ENCODE assay signal across 16 cellular contexts in genomic region chr5:53426517-53426839, GRCh38. TPM values are rescaled to one million over a fixed set of nuclear protein-coding genes. Genes with fewer than 3 reads are reported as not detected.
"Had no signal": no experiment of that assay in that cellular context is flagged by ENCODE, and none has a peak within 500 bp of the region (broad histone marks: within the 10 kb centered on the region; RNA-seq: fewer than 3 reads in every experiment).

No MANE protein-coding gene starts in this region.

- H3K27ac Mint-ChIP-seq: activated naive CD4-positive, alpha-beta T cell treated with anti-CD3 and anti-CD28 coated beads, Interleukin-2, amount 50 U/mL, for 72 hours; dendritic cell treated with granulocyte-macrophage colony-stimulating factor and Interleukin-4, amounts not matched to agents 40 ng/mL and 50 ng/mL, for 4 days; stimulated activated naive CD8-positive, alpha-beta T cell treated with anti-CD3 and anti-CD28 coated beads, Interleukin-15, Interleukin-2, amounts not matched to agents 100 ng/mL and 50 ng/mL, for 24 hours had no signal

- H3K4me3 Mint-ChIP-seq: dendritic cell treated with granulocyte-macrophage colony-stimulating factor and Interleukin-4, amounts not matched to agents 40 ng/mL and 50 ng/mL, for 4 days; stimulated activated naive CD8-positive, alpha-beta T cell treated with anti-CD3 and anti-CD28 coated beads, Interleukin-15, Interleukin-2, amounts not matched to agents 100 ng/mL and 50 ng/mL, for 24 hours had no signal

- H2AFZ ChIP-seq: hepatocyte had no signal

- H3K4me1 ChIP-seq: prostate gland had no signal

- H3K36me3 ChIP-seq: adrenal gland, prostate gland, right atrium auricular region, tibial nerve, WERI-Rb-1 had no signal

- H3K27ac ChIP-seq: adrenal gland, hepatocyte, prostate gland, right atrium auricular region, tibial nerve, WERI-Rb-1 had no signal

- DNase-seq: activated CD4-positive, alpha-beta T cell treated with anti-CD3 and anti-CD28 coated beads for 1 hour; activated CD8-positive, alpha-beta memory T cell treated with anti-CD3 and anti-CD28 coated beads for 24 hours; activated gamma-delta T cell; cerebellar nuclear complex; effector CD8-positive, alpha-beta T cell; mesenchymal stem cell had no signal

- H3K36me3 Mint-ChIP-seq: activated naive CD4-positive, alpha-beta T cell treated with anti-CD3 and anti-CD28 coated beads, Interleukin-2, amount 50 U/mL, for 72 hours had no signal

- H3K9me3 ChIP-seq: adrenal gland, prostate gland, right atrium auricular region, tibial nerve had no signal

- H3K9me3 Mint-ChIP-seq: activated naive CD4-positive, alpha-beta T cell treated with anti-CD3 and anti-CD28 coated beads, Interleukin-2, amount 50 U/mL, for 72 hours; dendritic cell treated with granulocyte-macrophage colony-stimulating factor and Interleukin-4, amounts not matched to agents 40 ng/mL and 50 ng/mL, for 4 days; stimulated activated naive CD8-positive, alpha-beta T cell treated with anti-CD3 and anti-CD28 coated beads, Interleukin-15, Interleukin-2, amounts not matched to agents 100 ng/mL and 50 ng/mL, for 24 hours had no signal

- H3K4me2 ChIP-seq: hepatocyte had no signal

- H3K27me3 ChIP-seq: adrenal gland, hepatocyte, right atrium auricular region, tibial nerve had no signal

- H3K4me3 ChIP-seq: adrenal gland, hepatocyte, prostate gland, right atrium auricular region, tibial nerve had no signal

- H3K79me2 ChIP-seq: hepatocyte had no signal

RNA-seq across cellular contexts. Expression of gene FST, which starts 54.0 kb away (rescaled TPM):
- total RNA-seq: T-helper 2 cell treated with Interferon-gamma antibody and Interleukin-4, amounts not matched to agents 100 ng/mL and 5 ng/mL, for 36 hours had no signal
